ENCODE assay signal across 27 cellular contexts in the genomic region with DNA sequence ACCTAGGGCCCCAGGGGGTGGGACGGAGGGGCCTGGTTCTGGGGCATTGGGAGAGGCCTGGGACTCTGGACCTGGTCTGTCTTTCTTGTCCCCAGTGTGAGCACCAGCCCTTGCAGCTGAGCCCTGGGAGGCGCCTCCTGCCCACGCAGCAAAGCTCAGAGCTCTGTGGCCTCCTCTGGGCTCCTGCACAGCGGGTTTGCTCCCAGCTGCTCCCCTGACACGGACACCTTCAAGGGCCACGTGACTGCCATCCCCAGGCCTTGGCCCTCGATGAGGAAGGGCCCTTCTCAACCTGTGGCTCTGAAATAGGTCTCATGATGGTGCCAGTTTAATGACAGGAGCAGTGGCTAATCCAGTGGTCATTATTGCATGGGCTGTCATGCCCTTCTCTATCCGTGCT. TPM values are rescaled to one million over a fixed set of nuclear protein-coding genes. Genes with fewer than 3 reads are reported as not detected.
"Had no signal": no experiment of that assay in that cellular context is flagged by ENCODE, and none has a peak within 500 bp of the region (broad histone marks: within the 10 kb centered on the region; RNA-seq: fewer than 3 reads in every experiment).

No MANE protein-coding gene starts in this region.

- H3K4me1 Mint-ChIP-seq: stimulated activated memory B cell treated with anti-CD40 and anti-IgM and Interleukin-4, amounts not matched to agents 10 μg/mL and 1 μg/mL and 100 μg/mL, for 72 hours had no signal

- DNase-seq: islet precursor cell; left ventricle myocardium inferior; naive thymus-derived CD8-positive, alpha-beta T cell; occipital lobe; right lobe of liver; stimulated activated CD4-positive, alpha-beta T cell treated with anti-CD3 and anti-CD28 coated beads, Interleukin-1b, Interleukin-23, amount 100 ng/mL, for 48 hours; stimulated activated CD4-positive, alpha-beta T cell treated with anti-CD3 and anti-CD28 coated beads, Interleukin-2, amount 100 ng/mL, for 48 hours; stimulated activated CD4-positive, alpha-beta T cell treated with anti-CD3 and anti-CD28 coated beads, Interleukin-4, amount 100 ng/mL, for 4 hours; stimulated activated CD8-positive, alpha-beta memory T cell treated with anti-CD3 and anti-CD28 coated beads, Interleukin-4, amount 100 ng/mL, for 48 hours; stimulated activated naive CD4-positive, alpha-beta T cell treated with Interleukin-2 at 50 U/mL for 16 hours; stomach; testis; transverse colon had no signal

- H3K4me2 ChIP-seq: hepatocyte, smooth muscle cell had no signal

- H3K27me3 ChIP-seq: hepatocyte, neutrophil, right atrium auricular region, right lobe of liver, testis, thyroid gland, upper lobe of left lung, vagina had no signal

- H3K36me3 ChIP-seq: left ventricle myocardium inferior, neutrophil, right atrium auricular region, right lobe of liver, stomach, thyroid gland, transverse colon, upper lobe of left lung, vagina had no signal

- H3K27me3 Mint-ChIP-seq: naive thymus-derived CD8-positive, alpha-beta T cell; progenitor cell of endocrine pancreas had no signal

- ATAC-seq: naive thymus-derived CD8-positive, alpha-beta T cell; stimulated activated memory B cell treated with anti-CD40 and anti-IgM and Interleukin-4, amounts not matched to agents 10 μg/mL and 1 μg/mL and 100 μg/mL, for 72 hours had no signal

- H2AFZ ChIP-seq: hepatocyte, parathyroid adenoma had no signal

- H3K4me1 ChIP-seq: left ventricle myocardium inferior, parathyroid adenoma, right atrium auricular region, stomach, testis, transverse colon, upper lobe of left lung, vagina had no signal

- H3K27ac ChIP-seq: hepatocyte, left ventricle myocardium inferior, neutrophil, parathyroid adenoma, right atrium auricular region, right lobe of liver, stomach, testis, thyroid gland, transverse colon, upper lobe of left lung, vagina had no signal

- H3K9me3 ChIP-seq: left ventricle myocardium inferior, neutrophil, right atrium auricular region, right lobe of liver, stomach, testis, thyroid gland, transverse colon, upper lobe of left lung, vagina had no signal

- H3K9me3 Mint-ChIP-seq: naive thymus-derived CD8-positive, alpha-beta T cell; nephron; neural crest cell; stimulated activated memory B cell treated with anti-CD40 and anti-IgM and Interleukin-4, amounts not matched to agents 10 μg/mL and 1 μg/mL and 100 μg/mL, for 72 hours had no signal

- H3K4me3 Mint-ChIP-seq: naive thymus-derived CD8-positive, alpha-beta T cell; nephron; neural crest cell; stimulated activated memory B cell treated with anti-CD40 and anti-IgM and Interleukin-4, amounts not matched to agents 10 μg/mL and 1 μg/mL and 100 μg/mL, for 72 hours had no signal

- H3K4me3 ChIP-seq: hepatocyte, left ventricle myocardium inferior, lung, right atrium auricular region, right lobe of liver, smooth muscle cell, stomach, testis, thyroid gland, transverse colon, upper lobe of left lung, vagina had no signal

- H3K9ac ChIP-seq: parathyroid adenoma had no signal

- H3K79me2 ChIP-seq: hepatocyte, parathyroid adenoma had no signal

- H3K27ac Mint-ChIP-seq: naive thymus-derived CD8-positive, alpha-beta T cell; stimulated activated memory B cell treated with anti-CD40 and anti-IgM and Interleukin-4, amounts not matched to agents 10 μg/mL and 1 μg/mL and 100 μg/mL, for 72 hours had no signal

RNA-seq across cellular contexts. Expression of gene CCDC188, which starts 31.5 kb away (rescaled TPM):
- total RNA-seq: hepatocyte; left ventricle myocardium inferior; naive thymus-derived CD8-positive, alpha-beta T cell; occipital lobe; right lobe of liver; skeletal muscle tissue; smooth muscle cell; vagina had no signal
- polyA plus RNA-seq: hepatocyte; naive thymus-derived CD8-positive, alpha-beta T cell; smooth muscle cell had no signal
